Comparison of ENCODE assay signal across 16 cellular contexts in the genomic region with DNA sequence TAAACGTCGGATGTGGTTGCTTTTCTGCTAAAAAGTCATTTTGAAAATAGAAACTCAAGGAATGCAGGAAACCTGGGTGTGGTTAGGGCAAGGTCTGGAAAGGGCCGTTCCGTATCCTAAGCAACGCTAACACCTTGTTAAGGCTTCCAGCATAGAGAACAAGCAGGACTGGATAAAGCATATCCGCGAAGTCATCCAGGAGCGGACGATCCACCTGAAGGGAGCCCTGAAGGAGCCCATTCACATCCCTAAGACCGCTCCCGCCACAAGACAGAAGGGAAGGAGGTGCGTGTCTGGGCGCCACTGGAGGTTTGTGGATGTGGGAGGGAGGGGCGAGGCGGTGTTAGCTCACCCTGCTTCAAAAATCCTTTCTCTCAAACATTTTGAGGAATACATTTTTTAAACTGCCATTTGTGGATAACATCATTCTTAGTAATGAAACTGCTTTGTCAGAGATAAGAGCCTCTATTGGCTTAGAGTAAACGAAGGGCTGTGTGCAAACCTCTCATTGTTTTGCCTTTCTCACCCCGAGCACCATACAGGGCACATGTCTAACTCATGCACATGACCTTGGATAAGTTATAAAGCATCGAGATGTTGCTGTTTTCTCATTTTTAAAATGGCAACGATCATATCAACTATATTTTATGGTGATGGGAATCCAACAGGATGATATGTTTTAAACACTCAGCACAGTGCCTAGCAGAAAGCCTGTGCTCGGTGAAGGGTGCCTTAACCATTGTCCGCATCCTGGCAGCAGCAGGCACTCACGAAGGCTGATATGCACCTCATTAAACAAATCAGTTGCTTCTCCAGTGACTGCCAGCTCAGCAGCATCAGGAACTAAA.
A peak's percentile ranks its signal among the peaks of the same experiment; 100 is the strongest.
DNase-seq lines count a peak whose midpoint lies in the region; ATAC-seq, FAIRE-seq and TF ChIP-seq lines count a peak whose summit lies in the region.
"Had no signal": no experiment of that assay in that cellular context is flagged by ENCODE, and none has a peak within 500 bp of the region (broad histone marks: within the 10 kb centered on the region; RNA-seq: fewer than 3 reads in every experiment).

No MANE protein-coding gene starts in this region.

- no peak overlapping the region for H3K14ac ChIP-seq in mesenchymal stem cell (ENCODE audit: low read length in 2 of 2)

- peak overlapping the region; percentile 7 for H3K9ac ChIP-seq in mesenchymal stem cell (ENCODE audit: low read length)

- H3K4me3 ChIP-seq in right cardiac atrium (ENCODE audit: low read length) (no peak overlapping the region), bronchial epithelial cell (ENCODE audit: low read depth, low read length) (no peak overlapping the region), mesenchymal stem cell (ENCODE audit: insufficient read depth in 1 of 2, low read depth in 1 of 2, low read length in 2 of 2) (no peak overlapping the region)
- H3K4me3 ChIP-seq: right lobe of liver, vagina had no signal

- intact Hi-C loops in right cardiac atrium (cut with DNase I), result loop anchor here in 2 of 4 donors (10.0 kb wide), 1 partner anchor 239 kb away; no protein-coding TSS in a partner anchor
- intact Hi-C loops in Right ventricle myocardium superior (cut with DNase I), result no loop called here

- H3K27ac ChIP-seq in right cardiac atrium (ENCODE audit: low read length) (peak overlapping the region; percentile 26), mesenchymal stem cell (ENCODE audit: low read length, poor library complexity, severe bottlenecking) (peak overlapping the region; percentile 39)
- H3K27ac ChIP-seq: right lobe of liver, vagina had no signal

- H3K4me1 ChIP-seq in right cardiac atrium (ENCODE audit: control insufficient read depth, insufficient read depth, low read length) (peaks cover 6% of the 10 kb centered on the region), mesenchymal stem cell (ENCODE audit: control insufficient read depth, insufficient read depth, low read depth, low read length) (peaks cover 29% of the 10 kb centered on the region)
- H3K4me1 ChIP-seq: right lobe of liver had no signal

- no peak for TF ChIP-seq CTCF in bronchial epithelial cell (IDR thresholded peaks at IDR 0.05; ENCODE audit: insufficient read depth, low read length, severe bottlenecking)

- peaks cover 11% of the 10 kb centered on the region for H3K36me3 ChIP-seq in bronchial epithelial cell (ENCODE audit: control insufficient read depth, insufficient read depth, low read length)
- peaks cover 52 to 58% of the 10 kb centered on the region in 2 experiments for H3K36me3 ChIP-seq in mesenchymal stem cell (ENCODE audit: control insufficient read depth in 1 of 2, insufficient read depth in 2 of 2, low read depth in 1 of 2, low read length in 2 of 2)

- H4K8ac ChIP-seq in mesenchymal stem cell (ENCODE audit: low read length), result no peak overlapping the region

- H4K91ac ChIP-seq in mesenchymal stem cell (ENCODE audit: low read length), result no peak overlapping the region

- peaks cover 21% of the 10 kb centered on the region for H3K79me1 ChIP-seq in mesenchymal stem cell (replicated peaks; ENCODE audit: low read length, poor library complexity, severe bottlenecking)

- H2AFZ ChIP-seq in mesenchymal stem cell (ENCODE audit: low read depth, low read length), result no peak overlapping the region

- H3K27me3 ChIP-seq in right cardiac atrium (ENCODE audit: control insufficient read depth, insufficient read depth), result no peaks in the 10 kb centered on the region
- H3K27me3 ChIP-seq in bronchial epithelial cell (ENCODE audit: control insufficient read depth, insufficient read depth, low read length), result no peaks in the 10 kb centered on the region
- H3K27me3 ChIP-seq in mesenchymal stem cell (ENCODE audit: control insufficient read depth in 1 of 2, insufficient read depth in 1 of 2, low read length in 2 of 2), result no peaks in the 10 kb centered on the region
- H3K27me3 ChIP-seq: right lobe of liver, vagina had no signal

- no peak overlapping the region for H3K23ac ChIP-seq in mesenchymal stem cell (ENCODE audit: low read length in 2 of 2)

- no peak for FAIRE-seq in bronchial epithelial cell (lab: Jason Lieb, UNC)
- FAIRE-seq: GM18507 had no signal

- peaks cover 3% of the 10 kb centered on the region for H3K9me3 ChIP-seq in right cardiac atrium (ENCODE audit: control insufficient read depth, low read length)
- no peaks in the 10 kb centered on the region for H3K9me3 ChIP-seq in mesenchymal stem cell (ENCODE audit: control insufficient read depth, low read length)
- H3K9me3 ChIP-seq: right lobe of liver, vagina had no signal

- DNase-seq in right cardiac atrium (peak in 1 of 3 donors; percentile 38), Right ventricle myocardium superior (no peak), bronchial epithelial cell (ENCODE audit: low read depth) (peak; percentile 38), mesenchymal stem cell (no peak), GDM1 (lab: John Stamatoyannopoulos, UW) (no peak), NCI-H1092 treated with DMSO at 0.1 percent for 48 hours (lab: John Stamatoyannopoulos, UW) (no peak), NCI-H524 treated with DMSO at 0.1 percent for 48 hours (lab: John Stamatoyannopoulos, UW) (no peak)
- DNase-seq: COR-L47, right lobe of liver, SW 1271 had no signal

- ATAC-seq in right cardiac atrium (peak in 1 of 2 donors; percentile 49), Right ventricle myocardium superior (ENCODE audit: poor library complexity) (no peak), GM18858 (IDR thresholded peaks at IDR 0.05; ENCODE audit: unreplicated experiment) (no peak)
- ATAC-seq: activated naive CD4-positive, alpha-beta T cell treated with anti-CD3 and anti-CD28 coated beads, Interleukin-2, amount 50 U/mL, for 72 hours; esophagus mucosa; right lobe of liver; stimulated activated memory B cell treated with anti-CD40 and anti-IgM and Interleukin-4, amounts not matched to agents 10 μg/mL and 1 μg/mL and 100 μg/mL, for 72 hours had no signal

- WGBS in right cardiac atrium, result 85% methylated on average over 22 of the region's 22 CpGs
- WGBS in mesenchymal stem cell, result 86% methylated on average over 18 of the region's 22 CpGs

- no peak overlapping the region for H2BK5ac ChIP-seq in mesenchymal stem cell (ENCODE audit: low read depth, low read length, poor library complexity, severe bottlenecking)

- H3K4me2 ChIP-seq in mesenchymal stem cell (ENCODE audit: low read length, poor library complexity, severe bottlenecking), result no peak overlapping the region

- no peak overlapping the region for H2BK12ac ChIP-seq in mesenchymal stem cell (ENCODE audit: low read length in 2 of 2)

- no peak overlapping the region for H2BK120ac ChIP-seq in mesenchymal stem cell (ENCODE audit: low read depth, low read length)

- H2BK15ac ChIP-seq in mesenchymal stem cell (ENCODE audit: low read depth, poor library complexity, severe bottlenecking), result no peak overlapping the region

- no peak overlapping the region for H3K18ac ChIP-seq in mesenchymal stem cell (ENCODE audit: low read depth in 1 of 2, low read length in 2 of 2)

- no peak overlapping the region for H3K4ac ChIP-seq in mesenchymal stem cell (ENCODE audit: low read depth in 1 of 2, low read length in 2 of 2)

- no peak overlapping the region for H2AK5ac ChIP-seq in mesenchymal stem cell (ENCODE audit: low read length, severe bottlenecking)
